16 cellular contexts compared by ENCODE assay signal in genomic region chr10:111379521-111379920, GRCh38.
DNase-seq lines count a peak whose midpoint lies in the region; ATAC-seq and TF ChIP-seq lines count a peak whose summit lies in the region.
"Had no signal": no experiment of that assay in that cellular context is flagged by ENCODE, and none has a peak within 500 bp of the region (broad histone marks: within the 10 kb centered on the region; RNA-seq: fewer than 3 reads in every experiment).

No MANE protein-coding gene starts in this region.

- intact Hi-C loops in lower leg skin (cut with DNase I; ENCODE audit: low total_unique reads): no loop called here

- WGBS in lower leg skin, 2 donors: 63 to 65% methylated on average over 2 of the region's 2 CpGs

- H3K4me3 ChIP-seq in lower leg skin (ENCODE audit: low read depth, poor library complexity, severe bottlenecking): no peak overlapping the region
- H3K4me3 ChIP-seq: GM23248 had no signal

- DNase-seq in HT1080 (ENCODE audit: low read depth) (peak; percentile 15), SK-MEL-5 (ENCODE audit: low read depth, low spot score) (peak; percentile 77), inferior parietal cortex (ENCODE audit: extremely low spot score) (peak; percentile 26), putamen (ENCODE audit: low spot score) (peak; percentile 74), NK-92 (lab: John Stamatoyannopoulos, UW; ENCODE audit: unreplicated experiment) (no peak), lower leg skin (ENCODE audit: low spot score in 2 of 2) (no peak), NCI-H1092 (lab: John Stamatoyannopoulos, UW) (no peak)
- DNase-seq: BE2C; CD4-positive, alpha-beta memory T cell; COR-L47; DMS153; DMS79 treated with DMSO at 0.1 percent for 48 hours; EL; GM23248 had no signal

- no peak for ATAC-seq in HG03108 (IDR thresholded peaks at IDR 0.05; ENCODE audit: unreplicated experiment)
- ATAC-seq: HCT116 had no signal

- TF ChIP-seq POLR2A in lower leg skin (IDR thresholded peaks at IDR 0.05): no peak

- TF ChIP-seq CTCF in lower leg skin (IDR thresholded peaks at IDR 0.05): no peak

- in situ Hi-C loops in SK-MEL-5 (cut with HindIII; ENCODE audit: low pct_unique_long_range_greater_than_20kb, low sequenced_read_pairs): no loop called here

Comparison
In these comparisons a context has a peak if more than half of its experiments do, and no peak if none do; other contexts are left out.
1. DNase-seq: peak in HT1080 (single experiment), SK-MEL-5 (single experiment), inferior parietal cortex (single experiment) and putamen (single experiment); none in NK-92 (single experiment), lower leg skin (0 of 2) and NCI-H1092 (single experiment).